ENCODE assay signal across 1 cellular context in the genomic region with DNA sequence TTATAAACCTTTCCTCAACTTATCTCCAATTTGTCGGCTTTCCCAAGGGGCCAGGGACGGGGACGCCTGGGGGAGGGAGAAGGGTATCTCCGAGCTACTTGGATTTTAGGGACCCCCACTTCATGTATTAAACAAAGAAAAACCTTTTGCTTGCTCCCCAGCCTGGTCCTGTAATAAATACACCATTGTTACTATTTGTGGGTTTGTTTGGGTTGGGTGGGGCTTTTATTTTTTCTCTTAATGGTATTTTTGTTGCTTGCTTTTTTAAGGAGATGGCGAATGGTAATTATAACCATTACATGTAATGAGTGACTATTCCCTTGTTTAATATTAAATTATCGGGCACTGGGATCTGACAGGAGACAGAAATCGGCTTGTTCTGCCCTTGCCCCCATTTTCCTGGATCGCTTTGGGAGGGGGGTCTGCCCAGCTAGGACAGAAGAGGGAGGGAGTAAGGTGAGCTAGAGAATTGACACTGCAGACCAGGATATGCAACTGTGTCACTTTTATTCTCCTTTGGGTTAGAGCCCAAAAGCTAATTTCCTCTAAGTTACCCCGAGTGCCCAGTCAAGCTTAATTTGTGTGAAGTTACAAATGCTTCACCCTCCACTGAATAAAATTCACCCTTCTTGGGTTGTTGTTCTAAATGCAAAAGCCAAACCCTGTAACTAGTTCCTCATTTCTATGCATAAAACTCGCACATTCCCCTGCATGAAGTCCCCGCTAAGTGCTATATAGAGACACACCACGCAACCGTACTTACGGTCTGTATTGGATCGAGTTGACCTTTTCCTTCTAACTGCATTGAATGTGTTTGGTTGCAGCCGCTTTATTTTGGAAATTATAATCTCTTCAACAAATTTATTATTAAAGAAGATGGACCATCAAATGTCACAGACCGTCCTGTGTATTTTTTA.
TF ChIP-seq lines count a peak whose summit lies in the region.

No MANE protein-coding gene starts in this region.

TF ChIP-seq in IMR-90, 13 proteins besides CTCF, POLR2A, EP300 and RAD21 (continued from another document):
- no peak for TF ChIP-seq USF2 (IDR thresholded peaks at IDR 0.05; ENCODE audit: low read depth, low read length)
- no peak for TF ChIP-seq FOS (IDR thresholded peaks at IDR 0.05; ENCODE audit: low read depth, low read length)
- no peak for TF ChIP-seq CHD1 (IDR thresholded peaks at IDR 0.05; ENCODE audit: low read depth, low read length)
- no peak for TF ChIP-seq BHLHE40 (IDR thresholded peaks at IDR 0.05; ENCODE audit: low read depth, low read length)
- TF ChIP-seq MXI1 (IDR thresholded peaks at IDR 0.05; ENCODE audit: borderline replicate concordance, low read depth, low read length), result no peak
TF ChIP-seq in IMR-90: peak in this region for 0.
